8 cellular contexts compared by ENCODE assay signal in the genomic region with DNA sequence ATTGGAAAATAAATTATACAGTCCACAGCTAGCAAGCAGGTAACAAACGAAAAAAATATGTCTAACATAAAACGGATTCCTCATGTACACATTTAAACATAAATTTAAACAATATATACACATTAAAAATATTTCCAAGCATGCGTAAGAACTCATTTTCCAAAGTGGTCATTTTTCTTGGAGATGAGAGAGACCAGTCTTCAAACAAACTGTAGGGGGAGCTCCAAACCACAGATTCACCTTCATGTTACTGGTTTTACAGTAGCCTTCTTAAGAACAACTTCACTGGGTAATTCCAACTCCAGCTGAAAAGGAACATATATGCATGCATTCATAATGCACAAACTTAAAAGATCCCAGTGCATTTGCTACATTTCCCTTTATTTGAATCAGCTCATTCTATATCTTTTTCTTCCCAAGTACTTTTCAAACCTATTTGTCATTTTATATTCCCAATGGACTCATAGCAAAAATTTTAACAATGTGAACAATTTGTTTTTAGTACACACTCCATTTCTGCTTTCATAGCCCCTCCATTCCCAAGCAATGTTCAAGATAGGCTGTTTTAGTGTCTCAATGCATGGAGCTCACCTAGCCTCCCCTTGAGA. TPM values are rescaled to one million over a fixed set of nuclear protein-coding genes. Genes with fewer than 3 reads are reported as not detected.
DNase-seq lines count a peak whose midpoint lies in the region; ATAC-seq, FAIRE-seq and TF ChIP-seq lines count a peak whose summit lies in the region.

No MANE protein-coding gene starts in this region.

- peak; percentile 96 for FAIRE-seq in G401.6 (lab: Jason Lieb, UNC)

- no peaks in the 10 kb centered on the region for H3K79me2 ChIP-seq in neural progenitor cell (ENCODE audit: low read depth)

- H3K27ac ChIP-seq in 22Rv1 (no peak overlapping the region), epithelial cell of prostate (no peak overlapping the region), neural progenitor cell (no peak overlapping the region)

- no peaks in the 10 kb centered on the region for H3K27me3 Mint-ChIP-seq in neural progenitor cell (ENCODE audit: insufficient read depth, low read depth)

- no peak overlapping the region for H3K27ac Mint-ChIP-seq in neural progenitor cell

- H3K4me2 ChIP-seq in neural progenitor cell: no peak overlapping the region

- no peaks in the 10 kb centered on the region for H4K20me1 ChIP-seq in neural progenitor cell (ENCODE audit: low read depth)

- no peak for ATAC-seq in GM21576 (IDR thresholded peaks at IDR 0.05; ENCODE audit: unreplicated experiment)

- H3K4me1 ChIP-seq in neural progenitor cell: no peaks in the 10 kb centered on the region

- peak; percentile 47 to 87 (median 48) for DNase-seq in NCI-H1417 (lab: John Stamatoyannopoulos, UW)
- peak; percentile 70 for DNase-seq in SK-N-DZ (ENCODE audit: low spot score)
- peak; percentile 48 for DNase-seq in epithelial cell of prostate (ENCODE audit: low read depth, low spot score)
- peak; percentile 61 for DNase-seq in neural progenitor cell (ENCODE audit: low spot score)
- no peak for DNase-seq in GM19238 (ENCODE audit: insufficient read length, low spot score)

- peaks cover 3% of the 10 kb centered on the region for H3K4me1 Mint-ChIP-seq in neural progenitor cell

- no peaks in the 10 kb centered on the region for H3K36me3 Mint-ChIP-seq in neural progenitor cell

- H3K4me3 ChIP-seq in neural progenitor cell: no peak overlapping the region

- TF ChIP-seq CTCF in 22Rv1 (IDR thresholded peaks at IDR 0.05): peak; percentile 89
- peak; percentile 85 for TF ChIP-seq CTCF in neural progenitor cell (IDR thresholded peaks at IDR 0.05)

- H3K9me3 Mint-ChIP-seq in neural progenitor cell: no peaks in the 10 kb centered on the region

- H2AFZ ChIP-seq in neural progenitor cell (replicated peaks): no peak overlapping the region

- H3K9me3 ChIP-seq in neural progenitor cell (ENCODE audit: low read depth): no peaks in the 10 kb centered on the region

- H3K27me3 ChIP-seq in neural progenitor cell: peaks cover 35% of the 10 kb centered on the region

- no peak overlapping the region for H3K9ac ChIP-seq in neural progenitor cell

- no peak overlapping the region for H3K4me3 Mint-ChIP-seq in neural progenitor cell

- H3K36me3 ChIP-seq in neural progenitor cell: no peaks in the 10 kb centered on the region

- H3F3A ChIP-seq in neural progenitor cell (ENCODE audit: low read depth): peaks cover 2% of the 10 kb centered on the region

RNA-seq across cellular contexts. Expression of a gene that starts 4.7 kb away (rescaled TPM):
- 53.0 and 65.2 TPM in 2 replicates for polyA plus RNA-seq in SK-N-DZ (2014; cell fraction: cytosol; rRNA removed)
- 43.2 and 70.2 TPM in 2 replicates for polyA plus RNA-seq in SK-N-DZ (2014; cell fraction: nucleus; rRNA removed)
- 34.0 and 77.3 TPM in 2 replicates for total RNA-seq in neural progenitor cell (ENCODE audit: low replicate concordance)

RNA-seq across cellular contexts. Expression of a gene that starts 40.0 kb away (rescaled TPM):
- polyA plus RNA-seq in SK-N-DZ (2014; cell fraction: cytosol; rRNA removed): 0.07 TPM in 1 of 2 replicates, not detected in the other
- polyA plus RNA-seq in SK-N-DZ (2014; cell fraction: nucleus; rRNA removed): not detected in 2 replicates
- 0.06 and 0.21 TPM in 2 replicates for total RNA-seq in neural progenitor cell (ENCODE audit: low replicate concordance)

RNA-seq across cellular contexts. Expression of a gene that starts 44.1 kb away (rescaled TPM):
- polyA plus RNA-seq in SK-N-DZ (2014; cell fraction: cytosol; rRNA removed): 20.3 and 20.7 TPM in 2 replicates
- 7.7 and 14.2 TPM in 2 replicates for polyA plus RNA-seq in SK-N-DZ (2014; cell fraction: nucleus; rRNA removed)
- total RNA-seq in neural progenitor cell (ENCODE audit: low replicate concordance): 29.5 and 43.5 TPM in 2 replicates
